ENCODE assay signal across 21 cellular contexts in the genomic region with DNA sequence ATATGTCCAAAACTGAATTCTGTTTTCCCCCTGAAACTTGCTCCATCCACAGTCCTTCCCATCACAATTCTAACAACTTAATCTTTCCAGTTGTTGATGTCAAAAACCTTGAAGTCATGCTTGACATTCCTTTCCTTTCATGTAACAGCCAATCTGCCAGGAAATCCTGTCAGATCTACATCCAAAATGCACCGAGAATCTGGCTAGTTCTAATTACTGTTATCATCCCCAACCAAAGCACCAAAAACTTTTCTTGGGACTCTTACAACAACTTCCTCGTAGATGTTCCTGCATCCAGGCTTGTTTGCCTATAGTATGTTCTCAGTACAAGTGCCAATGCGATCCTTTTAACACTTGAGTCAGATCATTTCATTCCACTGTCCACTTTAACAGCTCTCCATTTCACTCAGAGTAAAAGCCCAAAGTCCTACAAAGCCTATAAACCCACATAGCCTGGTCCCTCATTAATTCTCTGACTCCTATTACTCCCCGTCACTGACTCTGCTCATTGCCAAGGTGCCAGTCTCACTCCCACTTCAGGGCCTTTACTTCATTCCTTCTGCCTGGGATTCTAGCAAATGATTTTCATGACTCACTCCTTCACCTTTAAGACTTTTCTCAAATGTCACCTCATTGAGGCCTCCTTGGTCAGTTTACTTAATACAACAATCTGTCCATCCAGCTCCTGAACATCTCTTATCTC.
DNase-seq lines count a peak whose midpoint lies in the region; ATAC-seq, FAIRE-seq and TF ChIP-seq lines count a peak whose summit lies in the region.
"Had no signal": no experiment of that assay in that cellular context is flagged by ENCODE, and none has a peak within 500 bp of the region (broad histone marks: within the 10 kb centered on the region; RNA-seq: fewer than 3 reads in every experiment).

No MANE protein-coding gene starts in this region.

- peak overlapping the region; percentile 7 for H3K4me2 ChIP-seq in astrocyte (ENCODE audit: low read length)
- peak overlapping the region; percentile 28 for H3K4me2 ChIP-seq in endothelial cell of umbilical vein (ENCODE audit: insufficient read depth, low read length)
- H3K4me2 ChIP-seq: BLaER1 had no signal

- H3K4me1 Mint-ChIP-seq in astrocyte (ENCODE audit: low read depth, unreplicated experiment), result peaks cover 10% of the 10 kb centered on the region
- H3K4me1 Mint-ChIP-seq: CD4-positive, CD25-positive, alpha-beta regulatory T cell had no signal

- no peak overlapping the region for H3K4me3 Mint-ChIP-seq in astrocyte (ENCODE audit: unreplicated experiment)

- TF ChIP-seq CTCF in astrocyte (IDR thresholded peaks at IDR 0.05; ENCODE audit: insufficient read depth, low read depth, low read length) (no peak), endothelial cell of umbilical vein (IDR thresholded peaks at IDR 0.05; ENCODE audit: extremely low read depth in 1 of 2, insufficient read depth in 1 of 2, low read depth in 1 of 2, low read length in 2 of 2) (no peak), left ventricle myocardium inferior (IDR thresholded peaks at IDR 0.05; ENCODE audit: borderline replicate concordance) (no peak)

- BruUV-seq in endothelial cell of umbilical vein (replicated peaks; lab: Mats Ljungman, UMichigan), result no TSS peak

- intact Hi-C loops in endothelial cell of umbilical vein (cut with micrococcal nuclease) (loop anchor here (2.0 to 5.0 kb wide), 2 partner anchors 16 to 33 kb away; no protein-coding TSS in a partner anchor), aorta (cut with DNase I) (no loop called here), left ventricle myocardium inferior (cut with micrococcal nuclease) (no loop called here)

- H3K79me2 ChIP-seq in astrocyte (ENCODE audit: insufficient read depth, low read length) (no peaks in the 10 kb centered on the region), endothelial cell of umbilical vein (ENCODE audit: control insufficient read depth, insufficient read depth, low read length) (no peaks in the 10 kb centered on the region)

- no peaks in the 10 kb centered on the region for H3K27me3 Mint-ChIP-seq in astrocyte (ENCODE audit: low read depth, unreplicated experiment)

- FAIRE-seq in astrocyte (lab: Jason Lieb, UNC), result no peak
- peak; percentile 60 for FAIRE-seq in endothelial cell of umbilical vein (lab: Jason Lieb, UNC)
- FAIRE-seq: A204.1, D721Med, HepG2 had no signal

- H3K9ac ChIP-seq in astrocyte (ENCODE audit: low read length), result no peak overlapping the region
- H3K9ac ChIP-seq in endothelial cell of umbilical vein (replicated peaks; ENCODE audit: extremely low read depth, insufficient read depth, low read length), result no peak overlapping the region
- H3K9ac ChIP-seq: BLaER1 had no signal

- CTCF ChIA-PET in endothelial cell of umbilical vein (lab: Charles Lee), result interaction anchor here (0.9 to 1.4 kb wide), 3 partner anchors 11 to 176 kb away, joined by 3 read pairs; no protein-coding TSS in a partner anchor

- DNase-seq in astrocyte (ENCODE audit: low read depth) (peak; percentile 49), endothelial cell of umbilical vein (ENCODE audit: low read depth, low spot score) (peak; percentile 60), myocyte (ENCODE audit: low read depth) (peak; percentile 17), aorta (no peak), left ventricle myocardium inferior (no peak), D341Med (ENCODE audit: low spot score) (no peak), NCI-H446 treated with DMSO at 0.1 percent for 48 hours (lab: John Stamatoyannopoulos, UW) (no peak)
- DNase-seq: CD4-positive, CD25-positive, alpha-beta regulatory T cell; H7; Karpas-422; NCI-H146; NCI-H1930; NCI-H2107; NCI-H526 treated with DMSO at 0.1 percent for 48 hours; Right ventricle myocardium superior; RPMI8226 had no signal

- no peak overlapping the region for H3K27ac ChIP-seq in astrocyte (ENCODE audit: low read depth, low read length)
- H3K27ac ChIP-seq in endothelial cell of umbilical vein (ENCODE audit: insufficient read depth, low read depth, low read length), result peak overlapping the region; percentile 34
- H3K27ac ChIP-seq in aorta (ENCODE audit: low read depth in 1 of 2, low read length in 2 of 2), result peak overlapping the region; percentile 15 to 82
- no peak overlapping the region for H3K27ac ChIP-seq in left ventricle myocardium inferior (replicated peaks)
- H3K27ac ChIP-seq: BLaER1, SJSA1 had no signal

- H3K9me1 ChIP-seq in endothelial cell of umbilical vein (replicated peaks; ENCODE audit: control insufficient read depth, extremely low read depth, insufficient read depth, low read length), result no peaks in the 10 kb centered on the region

- ATAC-seq in aorta (ENCODE audit: low FRiP score), result no peak
- ATAC-seq: HepG2 had no signal

- no peak overlapping the region for H3K27ac Mint-ChIP-seq in astrocyte (ENCODE audit: unreplicated experiment)
- H3K27ac Mint-ChIP-seq: CD4-positive, CD25-positive, alpha-beta regulatory T cell had no signal

- peaks cover under 1% of the 10 kb centered on the region for H3K9me3 Mint-ChIP-seq in astrocyte (ENCODE audit: unreplicated experiment)

- POLR2A ChIA-PET in endothelial cell of umbilical vein (lab: Charles Lee), result no interaction called here

- H3K27me3 ChIP-seq in astrocyte (ENCODE audit: insufficient read depth, low read length) (no peaks in the 10 kb centered on the region), endothelial cell of umbilical vein (ENCODE audit: control insufficient read depth in 2 of 2, insufficient read depth in 2 of 2, low read length in 2 of 2) (no peaks in the 10 kb centered on the region), aorta (ENCODE audit: control insufficient read depth in 1 of 2, insufficient read depth in 2 of 2, low read length in 1 of 2) (no peaks in the 10 kb centered on the region), left ventricle myocardium inferior (ENCODE audit: low read depth) (no peaks in the 10 kb centered on the region)
- H3K27me3 ChIP-seq: BLaER1, SJSA1 had no signal

- H3K4me1 ChIP-seq in astrocyte (ENCODE audit: insufficient read depth, low read length) (no peaks in the 10 kb centered on the region), endothelial cell of umbilical vein (ENCODE audit: control insufficient read depth, extremely low read depth, insufficient read depth, low read length) (peaks cover 14% of the 10 kb centered on the region), aorta (ENCODE audit: control insufficient read depth in 1 of 2, insufficient read depth in 2 of 2, low read length in 2 of 2) (peaks cover 0 to 10% of the 10 kb centered on the region in 2 donors), left ventricle myocardium inferior (no peaks in the 10 kb centered on the region)
- H3K4me1 ChIP-seq: BLaER1, SJSA1 had no signal

- H3K9me3 ChIP-seq in astrocyte (ENCODE audit: insufficient read depth, low read depth, low read length) (peaks cover 4% of the 10 kb centered on the region), endothelial cell of umbilical vein (replicated peaks; ENCODE audit: control insufficient read depth, insufficient read depth, low read length) (peaks cover 3% of the 10 kb centered on the region), aorta (ENCODE audit: control insufficient read depth, low read length) (peaks cover 1% of the 10 kb centered on the region), left ventricle myocardium inferior (replicated peaks) (peaks cover 8% of the 10 kb centered on the region)
- H3K9me3 ChIP-seq: BLaER1 had no signal

- H3K4me3 ChIP-seq in astrocyte (ENCODE audit: insufficient read depth, low read depth, low read length) (no peak overlapping the region), endothelial cell of umbilical vein (replicated peaks in 1 of 3; ENCODE audit: insufficient read depth in 1 of 3, low read depth in 1 of 3, low read length in 3 of 3) (no peak overlapping the region), aorta (ENCODE audit: low read length in 2 of 2) (no peak overlapping the region), left ventricle myocardium inferior (no peak overlapping the region)
- H3K4me3 ChIP-seq: BLaER1, SJSA1 had no signal

- WGBS in aorta, 2 donors, result 13 to 20% methylated on average over 4 of the region's 4 CpGs

- dilution Hi-C loops in endothelial cell of umbilical vein (cut with MboI; ENCODE audit: extremely low pct_ligation_motif_present, low sequenced_read_pairs), result no loop called here

- H2AFZ ChIP-seq in astrocyte (ENCODE audit: low read depth, low read length) (no peak overlapping the region), endothelial cell of umbilical vein (ENCODE audit: low read depth, low read length) (peak overlapping the region; percentile 52)

- no peaks in the 10 kb centered on the region for H3K36me3 Mint-ChIP-seq in astrocyte (ENCODE audit: low read depth, unreplicated experiment)
- H3K36me3 Mint-ChIP-seq: CD4-positive, CD25-positive, alpha-beta regulatory T cell had no signal

- H3K36me3 ChIP-seq in astrocyte (ENCODE audit: insufficient read depth, low read length) (no peaks in the 10 kb centered on the region), endothelial cell of umbilical vein (ENCODE audit: control insufficient read depth in 2 of 2, extremely low read depth in 1 of 2, insufficient read depth in 2 of 2, low read length in 2 of 2) (no peaks in the 10 kb centered on the region), aorta (ENCODE audit: control insufficient read depth in 1 of 2, insufficient read depth in 2 of 2, low read length in 1 of 2) (no peaks in the 10 kb centered on the region), left ventricle myocardium inferior (no peaks in the 10 kb centered on the region)
- H3K36me3 ChIP-seq: BLaER1, SJSA1 had no signal

- no peak for TF ChIP-seq POLR2A in endothelial cell of umbilical vein (IDR thresholded peaks at IDR 0.05; ENCODE audit: low read depth, low read length)

- H4K20me1 ChIP-seq in astrocyte (ENCODE audit: insufficient read depth, low read length) (no peaks in the 10 kb centered on the region), endothelial cell of umbilical vein (replicated peaks; ENCODE audit: control insufficient read depth, extremely low read depth, insufficient read depth, low read length) (no peaks in the 10 kb centered on the region)
- H4K20me1 ChIP-seq: BLaER1 had no signal

TF ChIP-seq in endothelial cell of umbilical vein, 7 proteins besides CTCF, POLR2A, EP300 and RAD21:
- TF ChIP-seq GATA2 (IDR thresholded peaks at IDR 0.05; ENCODE audit: insufficient read depth, insufficient read length, low read depth, low read length) (peak; percentile 33), JUN (IDR thresholded peaks at IDR 0.05; ENCODE audit: borderline replicate concordance, insufficient read depth, insufficient read length, low read depth) (no peak)

Comparison
In these comparisons a context has a peak if more than half of its experiments do, and no peak if none do; other contexts are left out.
1. DNase-seq: peak in astrocyte (single experiment), endothelial cell of umbilical vein (single experiment) and myocyte (single experiment); none in aorta (0 of 2), left ventricle myocardium inferior (single experiment), D341Med (single experiment) and NCI-H446 treated with DMSO at 0.1 percent for 48 hours (single experiment).
2. H3K27ac ChIP-seq: peak in endothelial cell of umbilical vein (single experiment) and aorta (2 of 2); none in astrocyte (single experiment) and left ventricle myocardium inferior (single experiment).